ENCODE assay signal across 17 cellular contexts in the genomic region with DNA sequence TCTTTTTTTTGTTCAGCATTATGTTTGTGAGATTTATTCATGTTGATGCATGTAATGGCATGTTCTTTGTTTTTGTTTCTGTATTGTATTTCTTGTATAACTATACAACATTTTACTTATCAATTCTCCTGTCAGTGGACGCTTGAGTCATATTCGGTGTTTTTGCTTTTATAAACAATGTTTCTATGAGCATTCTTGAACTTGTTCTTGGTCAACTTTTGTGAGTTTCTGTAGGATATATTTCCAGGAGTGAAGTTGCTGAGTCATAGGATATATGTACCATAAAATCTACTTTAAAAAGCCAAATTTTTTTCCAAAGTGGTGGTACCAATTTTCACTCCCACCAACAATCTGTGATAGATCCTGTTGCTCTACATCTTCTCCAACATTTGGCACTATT.
"Had no signal": no experiment of that assay in that cellular context is flagged by ENCODE, and none has a peak within 500 bp of the region (broad histone marks: within the 10 kb centered on the region; RNA-seq: fewer than 3 reads in every experiment).

No MANE protein-coding gene starts in this region.

- H3K4me3 ChIP-seq: ascending aorta, lung, psoas muscle had no signal

- DNase-seq: activated CD4-positive, alpha-beta memory T cell treated with anti-CD3 and anti-CD28 coated beads, Interleukin-2, amount 10 ng/mL, durations not matched to agents 7 days and 5 days; activated CD4-positive, alpha-beta T cell treated with anti-CD3 and anti-CD28 coated beads for 1 hour; activated CD8-positive, alpha-beta memory T cell treated with anti-CD3 and anti-CD28 coated beads, Interleukin-2, amount 50 U/mL, for 4 hours; activated T-cell treated with anti-CD3 and anti-CD28 coated beads, Interleukin-2, amount 50 U/mL, for 72 hours; effector memory CD8-positive, alpha-beta T cell; foreskin fibroblast; glutamatergic neuron; natural killer cell; occipital lobe; psoas muscle; stimulated activated CD4-positive, alpha-beta T cell treated with anti-CD3 and anti-CD28 coated beads, Interleukin-2, amount 100 ng/mL, for 48 hours; stimulated activated naive CD4-positive, alpha-beta T cell treated with Interleukin-2 at 50 U/mL for 16 hours had no signal

- H3K27ac ChIP-seq: psoas muscle had no signal

- H3K4me1 Mint-ChIP-seq: activated CD4-positive, alpha-beta memory T cell treated with anti-CD3 and anti-CD28 coated beads, Interleukin-2, amount 10 ng/mL, durations not matched to agents 7 days and 5 days; central memory CD8-positive, alpha-beta T cell; natural killer cell had no signal

- H3K36me3 Mint-ChIP-seq: natural killer cell had no signal

- H3K27me3 Mint-ChIP-seq: central memory CD8-positive, alpha-beta T cell; dendritic cell treated with granulocyte-macrophage colony-stimulating factor and Interleukin-4, amounts not matched to agents 40 ng/mL and 50 ng/mL, for 4 days; effector memory CD8-positive, alpha-beta T cell had no signal

- H3K9me3 ChIP-seq: ascending aorta had no signal

- H3K4me1 ChIP-seq: ascending aorta, psoas muscle had no signal

- H3K27me3 ChIP-seq: ascending aorta had no signal

- ATAC-seq: activated T-cell treated with anti-CD3 and anti-CD28 coated beads, Interleukin-2, amount 50 U/mL, for 72 hours; effector memory CD8-positive, alpha-beta T cell; esophagus mucosa; natural killer cell; psoas muscle had no signal

- H3K4me3 Mint-ChIP-seq: activated CD4-positive, alpha-beta memory T cell treated with anti-CD3 and anti-CD28 coated beads, Interleukin-2, amount 10 ng/mL, durations not matched to agents 7 days and 5 days; activated T-cell treated with anti-CD3 and anti-CD28 coated beads, Interleukin-2, amount 50 U/mL, for 72 hours; central memory CD8-positive, alpha-beta T cell; dendritic cell treated with granulocyte-macrophage colony-stimulating factor and Interleukin-4, amounts not matched to agents 40 ng/mL and 50 ng/mL, for 4 days; effector memory CD8-positive, alpha-beta T cell; natural killer cell had no signal

- H3K27ac Mint-ChIP-seq: activated CD4-positive, alpha-beta memory T cell treated with anti-CD3 and anti-CD28 coated beads, Interleukin-2, amount 10 ng/mL, durations not matched to agents 7 days and 5 days; activated T-cell treated with anti-CD3 and anti-CD28 coated beads, Interleukin-2, amount 50 U/mL, for 72 hours; effector memory CD8-positive, alpha-beta T cell; natural killer cell had no signal

- H3K9me3 Mint-ChIP-seq: activated CD4-positive, alpha-beta memory T cell treated with anti-CD3 and anti-CD28 coated beads, Interleukin-2, amount 10 ng/mL, durations not matched to agents 7 days and 5 days; activated T-cell treated with anti-CD3 and anti-CD28 coated beads, Interleukin-2, amount 50 U/mL, for 72 hours; central memory CD8-positive, alpha-beta T cell; dendritic cell treated with granulocyte-macrophage colony-stimulating factor and Interleukin-4, amounts not matched to agents 40 ng/mL and 50 ng/mL, for 4 days; effector memory CD8-positive, alpha-beta T cell had no signal
